In genomic region chr2:51866361-51866760, GRCh38 we compare ENCODE assay signal across 1 cellular context.
TF ChIP-seq lines count a peak whose summit lies in the region.

No MANE protein-coding gene starts in this region.

TF ChIP-seq in IMR-90, 13 proteins besides CTCF, POLR2A, EP300 and RAD21 (continued from another document):
- TF ChIP-seq, protein P1, sequence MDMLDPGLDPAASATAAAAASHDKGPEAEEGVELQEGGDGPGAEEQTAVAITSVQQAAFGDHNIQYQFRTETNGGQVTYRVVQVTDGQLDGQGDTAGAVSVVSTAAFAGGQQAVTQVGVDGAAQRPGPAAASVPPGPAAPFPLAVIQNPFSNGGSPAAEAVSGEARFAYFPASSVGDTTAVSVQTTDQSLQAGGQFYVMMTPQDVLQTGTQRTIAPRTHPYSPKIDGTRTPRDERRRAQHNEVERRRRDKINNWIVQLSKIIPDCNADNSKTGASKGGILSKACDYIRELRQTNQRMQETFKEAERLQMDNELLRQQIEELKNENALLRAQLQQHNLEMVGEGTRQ (IDR thresholded peaks at IDR 0.05; ENCODE audit: low read depth, low read length): no peak
- TF ChIP-seq CEBPB (IDR thresholded peaks at IDR 0.05; ENCODE audit: low read depth, low read length): peak; percentile 85
- no peak for TF ChIP-seq RFX5 (IDR thresholded peaks at IDR 0.05; ENCODE audit: low read depth, low read length)
- TF ChIP-seq BHLHE40 (IDR thresholded peaks at IDR 0.05; ENCODE audit: low read depth, low read length): no peak
TF ChIP-seq in IMR-90: peak in this region for 2.
